8 cellular contexts compared by ENCODE assay signal in the genomic region with DNA sequence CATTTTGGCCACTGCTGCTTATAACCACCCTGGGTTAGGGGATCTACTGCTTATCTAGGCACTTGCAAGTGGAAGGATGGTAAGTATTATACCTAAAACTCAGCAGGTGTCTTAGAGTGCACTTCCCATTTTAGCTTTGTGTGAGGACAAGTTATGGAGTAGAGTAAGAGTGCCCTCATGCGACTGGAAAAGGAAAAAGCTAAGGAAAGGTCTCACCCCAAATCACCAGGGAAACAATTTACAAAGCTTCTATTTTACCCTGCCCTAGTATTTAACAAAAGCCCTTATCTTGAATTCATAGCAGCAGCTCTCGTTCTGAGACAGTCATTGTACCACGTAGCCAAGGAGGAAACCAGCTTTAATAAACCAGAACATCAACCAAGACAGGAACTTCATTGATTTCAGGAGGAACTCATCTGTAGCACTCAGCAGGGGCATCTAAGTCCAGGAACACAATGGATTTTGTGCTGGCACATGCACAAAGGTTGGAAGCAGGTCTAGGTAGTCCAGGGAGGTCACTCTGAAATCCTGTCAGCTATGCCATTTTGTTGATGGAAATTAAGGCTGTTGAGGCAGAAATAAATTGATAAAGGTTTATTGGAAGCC. TPM values are rescaled to one million over a fixed set of nuclear protein-coding genes. Genes with fewer than 3 reads are reported as not detected.
A peak's percentile ranks its signal among the peaks of the same experiment; 100 is the strongest.
DNase-seq lines count a peak whose midpoint lies in the region; ATAC-seq and TF ChIP-seq lines count a peak whose summit lies in the region.

No MANE protein-coding gene starts in this region.

- H3K79me2 ChIP-seq in osteoblast (ENCODE audit: insufficient read depth, low read length), result no peaks in the 10 kb centered on the region

- H3K4me3 Mint-ChIP-seq in glutamatergic neuron (ENCODE audit: unreplicated experiment), result no peak overlapping the region

- no peaks in the 10 kb centered on the region for H3K27me3 ChIP-seq in osteoblast (ENCODE audit: insufficient read depth, low read length)

- TF ChIP-seq CTCF in osteoblast (IDR thresholded peaks at IDR 0.05; ENCODE audit: extremely low read depth, low read depth, low read length) (peak; percentile 85), glutamatergic neuron (IDR thresholded peaks at IDR 0.05; ENCODE audit: partially characterized antibody, unreplicated experiment) (no peak)

- H3K36me3 ChIP-seq in osteoblast (ENCODE audit: insufficient read depth, low read length), result no peaks in the 10 kb centered on the region

- H3K27ac Mint-ChIP-seq in glutamatergic neuron (ENCODE audit: unreplicated experiment), result no peak overlapping the region

- no peaks in the 10 kb centered on the region for H3K9me3 ChIP-seq in osteoblast (ENCODE audit: low read depth, low read length)

- H3K4me3 ChIP-seq in osteoblast (ENCODE audit: insufficient read depth, low read length), result no peak overlapping the region

- ATAC-seq in HG03196 (IDR thresholded peaks at IDR 0.05; ENCODE audit: unreplicated experiment), result no peak

- no peaks in the 10 kb centered on the region for H3K27me3 Mint-ChIP-seq in glutamatergic neuron (ENCODE audit: unreplicated experiment)

- no peaks in the 10 kb centered on the region for H3K4me1 Mint-ChIP-seq in glutamatergic neuron (ENCODE audit: low read depth, unreplicated experiment)

- peaks cover 5% of the 10 kb centered on the region for H3K4me1 ChIP-seq in osteoblast (ENCODE audit: insufficient read depth, low read length)

- H3K27ac ChIP-seq in osteoblast (ENCODE audit: low read depth, low read length), result no peak overlapping the region

- no peaks in the 10 kb centered on the region for H3K36me3 Mint-ChIP-seq in glutamatergic neuron (ENCODE audit: unreplicated experiment)

- H3K4me2 ChIP-seq in osteoblast (ENCODE audit: insufficient read depth, low read length), result no peak overlapping the region

- no peaks in the 10 kb centered on the region for H3K9me3 Mint-ChIP-seq in glutamatergic neuron (ENCODE audit: unreplicated experiment)

- no peaks in the 10 kb centered on the region for H4K20me1 ChIP-seq in osteoblast (ENCODE audit: insufficient read depth, low read length)

- DNase-seq in DMS 273 (lab: John Stamatoyannopoulos, UW; ENCODE audit: unreplicated experiment), result peak; percentile 80
- peak; percentile 49 for DNase-seq in HCEC 1CT
- peak; percentile 77 for DNase-seq in NCI-H345 (lab: John Stamatoyannopoulos, UW)
- peak; percentile 2 for DNase-seq in activated CD4-positive, alpha-beta T cell treated with anti-CD3 and anti-CD28 coated beads, Interleukin-2, amount 50 U/mL, for 1 hour
- DNase-seq in foreskin melanocyte, result peak; percentile 93
- DNase-seq in osteoblast (ENCODE audit: insufficient read length, low spot score, missing footprints), result no peak
- DNase-seq in glutamatergic neuron, result no peak

- H2AFZ ChIP-seq in osteoblast (ENCODE audit: low read length), result no peak overlapping the region

RNA-seq across cellular contexts. Expression of gene RDH12, which starts 2.9 kb away (rescaled TPM):
- total RNA-seq in osteoblast (0.29 TPM in 1 of 2 replicates, not detected in the other), glutamatergic neuron (ENCODE audit: unreplicated experiment) (0.22 TPM)

RNA-seq across cellular contexts. Expression of gene RDH11, which starts 9.0 kb away (rescaled TPM):
- total RNA-seq in osteoblast, result 138 and 143 TPM in 2 replicates
- total RNA-seq in glutamatergic neuron (ENCODE audit: unreplicated experiment), result 94.7 TPM

RNA-seq across cellular contexts. Expression of gene VTI1B, which starts 30.2 kb away (rescaled TPM):
- total RNA-seq in osteoblast (64.1 and 66.6 TPM in 2 replicates), glutamatergic neuron (ENCODE audit: unreplicated experiment) (77.7 TPM)

Comparison
In these comparisons a context has a peak if more than half of its experiments do, and no peak if none do; other contexts are left out.
1. DNase-seq: peak in DMS 273 (single experiment), HCEC 1CT (single experiment), NCI-H345 (single experiment), activated CD4-positive, alpha-beta T cell treated with anti-CD3 and anti-CD28 coated beads, Interleukin-2, amount 50 U/mL, for 1 hour (single experiment) and foreskin melanocyte (single experiment); none in osteoblast (single experiment) and glutamatergic neuron (single experiment).